Comparison of ENCODE assay signal across 14 cellular contexts in the genomic region with DNA sequence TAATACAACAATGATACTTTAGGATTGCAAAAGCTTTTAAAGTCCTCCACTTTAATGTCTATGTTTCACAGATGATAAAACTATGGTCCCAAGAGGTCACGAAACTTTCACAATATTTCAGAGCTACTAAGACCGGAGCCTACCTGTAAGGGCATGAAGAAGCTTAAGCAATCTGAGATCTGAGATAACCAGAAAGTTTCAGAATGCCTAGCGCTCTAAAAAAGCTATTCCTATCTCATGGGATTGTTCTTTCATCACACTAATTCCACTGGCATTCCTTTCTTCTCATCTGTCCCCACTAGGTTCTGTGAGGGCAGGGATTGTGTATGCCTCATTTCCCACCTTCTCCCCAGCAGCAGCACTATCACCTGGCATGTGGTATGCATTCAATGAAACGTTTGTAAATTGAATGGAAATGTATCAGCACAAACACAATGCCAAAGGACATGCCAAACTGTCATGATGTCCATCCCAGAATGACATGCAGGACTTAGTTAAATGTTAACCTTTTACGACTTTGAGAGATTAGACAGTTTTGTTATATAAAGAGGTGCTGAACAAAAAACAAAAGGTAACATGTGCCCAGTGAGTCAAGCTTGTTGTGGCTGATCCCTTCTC.
"Had no signal": no experiment of that assay in that cellular context is flagged by ENCODE, and none has a peak within 500 bp of the region (broad histone marks: within the 10 kb centered on the region; RNA-seq: fewer than 3 reads in every experiment).

No MANE protein-coding gene starts in this region.

- H3K36me3 ChIP-seq: ascending aorta, colonic mucosa, thyroid gland had no signal

- H3K36me3 Mint-ChIP-seq: activated CD8-positive, alpha-beta memory T cell treated with anti-CD3 and anti-CD28 coated beads, Interleukin-2, amount 10 ng/mL, durations not matched to agents 7 days and 5 days; activated naive CD8-positive, alpha-beta T cell treated with anti-CD3 and anti-CD28 coated beads, Interleukin-2, amount 10 ng/mL, durations not matched to agents 7 days and 5 days had no signal

- H3K27me3 Mint-ChIP-seq: activated CD8-positive, alpha-beta memory T cell treated with anti-CD3 and anti-CD28 coated beads, Interleukin-2, amount 10 ng/mL, durations not matched to agents 7 days and 5 days; activated naive CD8-positive, alpha-beta T cell treated with anti-CD3 and anti-CD28 coated beads, Interleukin-2, amount 10 ng/mL, durations not matched to agents 7 days and 5 days had no signal

- H3K79me2 ChIP-seq: parathyroid adenoma had no signal

- H3K4me3 Mint-ChIP-seq: activated CD8-positive, alpha-beta memory T cell treated with anti-CD3 and anti-CD28 coated beads, Interleukin-2, amount 10 ng/mL, durations not matched to agents 7 days and 5 days; activated naive CD8-positive, alpha-beta T cell treated with anti-CD3 and anti-CD28 coated beads, Interleukin-2, amount 10 ng/mL, durations not matched to agents 7 days and 5 days; T-helper 2 cell treated with Interferon-gamma antibody and Interleukin-4, amounts not matched to agents 5 μg/mL and 100 μg/mL, for 36 hours had no signal

- ATAC-seq: activated CD8-positive, alpha-beta memory T cell treated with anti-CD3 and anti-CD28 coated beads, Interleukin-2, amount 10 ng/mL, durations not matched to agents 7 days and 5 days; left colon had no signal

- DNase-seq: activated CD4-positive, alpha-beta T cell treated with anti-CD3 and anti-CD28 coated beads, Interleukin-2, amount 50 U/mL, for 4 hours; activated CD4-positive, CD25-positive, alpha-beta regulatory T cell treated with anti-CD3 and anti-CD28 coated beads, Interleukin-2, amount 50 U/mL, for 72 hours; activated CD8-positive, alpha-beta memory T cell treated with anti-CD3 and anti-CD28 coated beads, Interleukin-2, amount 10 ng/mL, durations not matched to agents 7 days and 5 days; activated gamma-delta T cell; activated naive CD8-positive, alpha-beta T cell treated with anti-CD3 and anti-CD28 coated beads, Interleukin-2, amount 10 ng/mL, durations not matched to agents 7 days and 5 days; activated T-cell treated with anti-CD3 and anti-CD28 coated beads, Interleukin-2, amount 50 U/mL, for 48 hours; caudate nucleus; colonic mucosa; left colon; small intestine; thyroid gland had no signal

- H3K4me1 ChIP-seq: ascending aorta, colonic mucosa, parathyroid adenoma, thyroid gland had no signal

- H3K9me3 Mint-ChIP-seq: T-helper 2 cell treated with Interferon-gamma antibody and Interleukin-4, amounts not matched to agents 5 μg/mL and 100 μg/mL, for 36 hours had no signal

- FAIRE-seq: small intestine had no signal

- H3K9me3 ChIP-seq: ascending aorta, colonic mucosa, thyroid gland had no signal

- H3K9ac ChIP-seq: parathyroid adenoma had no signal

- H3K27ac ChIP-seq: ascending aorta, colonic mucosa, parathyroid adenoma, thyroid gland had no signal

- H2AFZ ChIP-seq: parathyroid adenoma had no signal

- H3K4me1 Mint-ChIP-seq: activated CD8-positive, alpha-beta memory T cell treated with anti-CD3 and anti-CD28 coated beads, Interleukin-2, amount 10 ng/mL, durations not matched to agents 7 days and 5 days; activated naive CD8-positive, alpha-beta T cell treated with anti-CD3 and anti-CD28 coated beads, Interleukin-2, amount 10 ng/mL, durations not matched to agents 7 days and 5 days had no signal

- H3K4me3 ChIP-seq: ascending aorta, colonic mucosa, thyroid gland had no signal

- H3K27me3 ChIP-seq: ascending aorta, colonic mucosa, thyroid gland had no signal

- H3K27ac Mint-ChIP-seq: activated CD8-positive, alpha-beta memory T cell treated with anti-CD3 and anti-CD28 coated beads, Interleukin-2, amount 10 ng/mL, durations not matched to agents 7 days and 5 days; activated naive CD8-positive, alpha-beta T cell treated with anti-CD3 and anti-CD28 coated beads, Interleukin-2, amount 10 ng/mL, durations not matched to agents 7 days and 5 days; T-helper 2 cell treated with Interferon-gamma antibody and Interleukin-4, amounts not matched to agents 5 μg/mL and 100 μg/mL, for 36 hours had no signal
